ENCODE assay signal across 8 cellular contexts in the genomic region with DNA sequence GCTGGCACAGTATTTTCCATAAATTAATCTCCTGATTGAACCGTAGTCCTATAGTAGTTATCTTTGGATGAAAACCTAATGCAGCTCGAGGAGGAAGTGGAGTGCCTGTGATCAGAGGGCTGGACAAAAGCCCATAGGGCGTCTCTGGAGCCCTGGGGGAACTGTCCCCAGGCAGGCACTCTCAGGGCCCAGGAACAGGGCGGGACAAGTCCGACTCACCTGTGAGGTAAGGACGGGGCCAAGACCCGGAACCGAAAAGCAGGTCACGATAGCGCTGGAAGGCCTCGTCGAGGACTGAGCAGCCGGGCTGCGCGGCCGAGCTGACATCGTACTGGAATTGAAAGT. TPM values are rescaled to one million over a fixed set of nuclear protein-coding genes. Genes with fewer than 3 reads are reported as not detected.
DNase-seq lines count a peak whose midpoint lies in the region; ATAC-seq and TF ChIP-seq lines count a peak whose summit lies in the region.

No MANE protein-coding gene starts in this region.

- peaks cover 2% of the 10 kb centered on the region for H3K36me3 ChIP-seq in rectal smooth muscle tissue (ENCODE audit: control insufficient read depth, insufficient read depth, low read length)

- peaks cover 3% of the 10 kb centered on the region for H3K36me3 Mint-ChIP-seq in activated CD8-positive, alpha-beta T cell treated with anti-CD3 and anti-CD28 coated beads for 36 hours (ENCODE audit: low read depth)

- peak overlapping the region; percentile 94 for H3K27ac Mint-ChIP-seq in activated CD8-positive, alpha-beta T cell treated with anti-CD3 and anti-CD28 coated beads for 36 hours

- peak overlapping the region; percentile 94 for H3K27ac ChIP-seq in rectal smooth muscle tissue (ENCODE audit: low read depth, low read length)

- CTCF ChIA-PET in activated CD8-positive, alpha-beta T cell treated with anti-CD3 and anti-CD28 coated beads for 36 hours (lab: Charles Lee) = interaction anchor here (1.3 kb wide), 1 partner anchor 86 kb away, joined by 3 read pairs; no protein-coding TSS in a partner anchor

- TF ChIP-seq CTCF in activated CD8-positive, alpha-beta T cell treated with anti-CD3 and anti-CD28 coated beads for 36 hours (IDR thresholded peaks at IDR 0.05) = no peak

- no peaks in the 10 kb centered on the region for H3K9me3 Mint-ChIP-seq in activated CD8-positive, alpha-beta T cell treated with anti-CD3 and anti-CD28 coated beads for 36 hours

- peaks cover 29% of the 10 kb centered on the region for H3K4me1 Mint-ChIP-seq in activated CD8-positive, alpha-beta T cell treated with anti-CD3 and anti-CD28 coated beads for 36 hours (ENCODE audit: low read depth)

- H3K4me3 ChIP-seq in rectal smooth muscle tissue (ENCODE audit: low read length) = peak overlapping the region; percentile 99

- POLR2A ChIA-PET in activated CD8-positive, alpha-beta T cell treated with anti-CD3 and anti-CD28 coated beads for 36 hours (lab: Charles Lee) = interaction anchor here (0.5 to 3.5 kb wide), 17 partner anchors 9 to 1744 kb away, joined by 3 to 20 read pairs (median 4); partner anchors contain the start of genes ARIH1, BBS4, HIGD2B and PKM

- H3K9ac ChIP-seq in rectal smooth muscle tissue (ENCODE audit: low read length) = peak overlapping the region; percentile 99

- peaks cover 2% of the 10 kb centered on the region for H3K27me3 Mint-ChIP-seq in activated CD8-positive, alpha-beta T cell treated with anti-CD3 and anti-CD28 coated beads for 36 hours

- H3K27me3 ChIP-seq in rectal smooth muscle tissue (ENCODE audit: control insufficient read depth, insufficient read depth, low read length) = no peaks in the 10 kb centered on the region

- DNase-seq in AML-193 (lab: John Stamatoyannopoulos, UW) (peak; percentile 37 to 42), left cardiac atrium (no peak), EL (no peak), GDM1 (lab: John Stamatoyannopoulos, UW) (no peak)
- DNase-seq in activated CD8-positive, alpha-beta T cell treated with anti-CD3 and anti-CD28 coated beads for 36 hours = no peak

- H3K4me3 Mint-ChIP-seq in activated CD8-positive, alpha-beta T cell treated with anti-CD3 and anti-CD28 coated beads for 36 hours = peak overlapping the region; percentile 85

- peaks cover 6% of the 10 kb centered on the region for H3K4me1 ChIP-seq in rectal smooth muscle tissue (ENCODE audit: control insufficient read depth, insufficient read depth, low read length)

- ATAC-seq in GM19324 (IDR thresholded peaks at IDR 0.05; ENCODE audit: low FRiP score, unreplicated experiment) (peak; percentile 46), HG03175 (IDR thresholded peaks at IDR 0.05; ENCODE audit: unreplicated experiment) (peak; percentile 47), left cardiac atrium (peak; percentile 45 to 67)
- ATAC-seq in activated CD8-positive, alpha-beta T cell treated with anti-CD3 and anti-CD28 coated beads for 36 hours = peak; percentile 43

- intact Hi-C loops in activated CD8-positive, alpha-beta T cell treated with anti-CD3 and anti-CD28 coated beads for 36 hours (cut with micrococcal nuclease) = no loop called here
- intact Hi-C loops in left cardiac atrium (cut with DNase I) = loop anchor here in 1 of 2 donors (10.0 kb wide), 1 partner anchor 99 kb away; the partner anchor contains the start of gene ARIH1

RNA-seq across cellular contexts. Expression of gene HEXA, which starts 0.3 kb away (rescaled TPM):
- total RNA-seq in activated CD8-positive, alpha-beta T cell treated with anti-CD3 and anti-CD28 coated beads for 36 hours = 10 to 100 TPM; 55.8 to 66.8 TPM
- 10 to 100 TPM; 78.2 to 82.3 TPM for total RNA-seq in left cardiac atrium

RNA-seq across cellular contexts. Expression of gene TMEM202, which starts 22.6 kb away (rescaled TPM):
- total RNA-seq in activated CD8-positive, alpha-beta T cell treated with anti-CD3 and anti-CD28 coated beads for 36 hours = not detected
- not detected for total RNA-seq in left cardiac atrium

RNA-seq across cellular contexts. Expression of gene CELF6, which starts 55.5 kb away (rescaled TPM):
- under 1 TPM; 0.18 to 0.20 TPM for total RNA-seq in activated CD8-positive, alpha-beta T cell treated with anti-CD3 and anti-CD28 coated beads for 36 hours
- 1 to 10 TPM in 1 of 2 donors, under 1 TPM in 1; 0.86 to 1.0 TPM for total RNA-seq in left cardiac atrium

Comparison
In these comparisons a context has a peak if more than half of its experiments do, and no peak if none do; other contexts are left out.
1. DNase-seq: peak in AML-193 (2 of 2); none in activated CD8-positive, alpha-beta T cell treated with anti-CD3 and anti-CD28 coated beads for 36 hours (single experiment), left cardiac atrium (single experiment), EL (single experiment) and GDM1 (single experiment).
2. Peak in every context shown above with its lines, with median percentiles within 50 percentile points of each other: ATAC-seq.